In the genomic region with DNA sequence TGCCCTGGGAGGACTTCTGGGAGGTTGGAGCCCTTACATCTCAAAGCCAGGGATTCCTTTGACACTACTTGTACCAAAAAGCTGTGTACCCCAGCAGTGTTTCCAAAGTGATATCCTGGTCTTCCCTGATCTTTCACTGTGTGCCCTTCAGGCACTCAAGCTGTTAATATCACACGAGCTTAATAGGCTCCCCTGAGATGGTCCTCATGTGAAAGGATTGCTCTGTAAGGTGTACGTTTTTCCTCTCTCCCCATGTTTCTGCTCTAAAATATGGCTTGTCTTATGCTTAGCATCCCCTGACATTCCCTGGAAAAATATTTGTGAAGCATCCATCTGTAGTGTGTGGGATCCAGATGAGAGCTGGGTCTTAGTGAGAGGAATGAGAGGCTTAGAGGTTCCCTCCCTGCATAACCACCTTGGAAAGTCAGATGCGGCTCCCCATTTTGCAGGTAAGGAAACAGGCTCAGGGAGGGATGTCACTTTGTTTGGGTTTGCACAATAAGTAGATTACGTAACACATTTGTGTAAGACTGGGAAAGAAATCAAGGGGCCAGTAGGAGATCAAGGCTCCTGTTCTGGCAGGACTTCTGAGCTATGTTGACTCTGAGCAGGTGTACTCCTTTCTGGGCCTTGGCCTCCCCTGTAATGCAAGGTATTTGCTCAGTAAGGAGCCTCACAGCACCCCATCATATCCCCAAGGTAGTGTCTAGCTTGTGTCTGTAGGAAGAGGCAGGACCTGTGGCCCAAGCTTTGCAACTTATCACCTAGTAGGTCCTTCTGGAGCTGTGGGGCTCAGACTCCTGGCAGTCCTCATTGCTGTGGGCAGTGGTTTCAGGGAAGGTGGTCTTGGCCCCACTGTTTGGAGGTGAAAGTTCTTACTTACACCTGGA, we compare ENCODE assay signal across 11 cellular contexts. TPM values are rescaled to one million over a fixed set of nuclear protein-coding genes. Genes with fewer than 3 reads are reported as not detected.
A peak's percentile ranks its signal among the peaks of the same experiment; 100 is the strongest.
DNase-seq lines count a peak whose midpoint lies in the region; ATAC-seq and TF ChIP-seq lines count a peak whose summit lies in the region.
"Had no signal": no experiment of that assay in that cellular context is flagged by ENCODE, and none has a peak within 500 bp of the region (broad histone marks: within the 10 kb centered on the region; RNA-seq: fewer than 3 reads in every experiment).

No MANE protein-coding gene starts in this region.

- H3K9me3 ChIP-seq in Panc1 (ENCODE audit: control insufficient read depth, insufficient read depth, low read depth, low read length) (no peaks in the 10 kb centered on the region), colonic mucosa (no peaks in the 10 kb centered on the region), suprapubic skin (no peaks in the 10 kb centered on the region)

- ATAC-seq in Panc1 (no peak), HG02642 (IDR thresholded peaks at IDR 0.05; ENCODE audit: poor library complexity, unreplicated experiment) (no peak)
- ATAC-seq: activated T-cell treated with anti-CD3 and anti-CD28 coated beads, Interleukin-2, amount 50 U/mL, for 72 hours had no signal

- no peak for DNase-seq in Panc1 (ENCODE audit: low read depth, low spot score)
- no peak for DNase-seq in colonic mucosa
- DNase-seq in mucosa of gallbladder (ENCODE audit: low spot score), result peak; percentile 42
- DNase-seq in suprapubic skin (ENCODE audit: low spot score in 2 of 2), result no peak
- no peak for DNase-seq in NCI-H1436 treated with DMSO at 0.1 percent for 48 hours (lab: John Stamatoyannopoulos, UW)
- DNase-seq in posterior cingulate gyrus, result no peak
- DNase-seq: activated CD4-positive, CD25-positive, alpha-beta regulatory T cell; activated T-cell treated with anti-CD3 and anti-CD28 coated beads, Interleukin-2, amount 50 U/mL, for 72 hours; DMS153; effector CD8-positive, alpha-beta T cell had no signal

- in situ Hi-C loops in Panc1 (cut with HindIII; ENCODE audit: low pct_unique_long_range_greater_than_20kb, low sequenced_read_pairs), result no loop called here

- CTCF ChIA-PET in Panc1 (lab: Charles Lee), result no interaction called here

- TF ChIP-seq CTCF in Panc1 (IDR thresholded peaks at IDR 0.05) (no peak), colonic mucosa (IDR thresholded peaks at IDR 0.05) (no peak), suprapubic skin (IDR thresholded peaks at IDR 0.05) (no peak)

- no peak overlapping the region for H3K4me3 ChIP-seq in Panc1 (ENCODE audit: low read depth in 2 of 2, low read length in 2 of 2)
- H3K4me3 ChIP-seq in colonic mucosa, result no peak overlapping the region
- no peak overlapping the region for H3K4me3 ChIP-seq in suprapubic skin

- 70% methylated on average over 4 of the region's 4 CpGs for WGBS in suprapubic skin

- no peak for TF ChIP-seq EP300 in suprapubic skin (IDR thresholded peaks at IDR 0.05)

- H3K36me3 ChIP-seq in Panc1 (ENCODE audit: control insufficient read depth, insufficient read depth, low read length) (no peaks in the 10 kb centered on the region), colonic mucosa (no peaks in the 10 kb centered on the region), suprapubic skin (no peaks in the 10 kb centered on the region)

- H3K9ac ChIP-seq in colonic mucosa (ENCODE audit: low read depth in 2 of 2, low read length in 2 of 2), result peak overlapping the region; percentile 66 to 88

- intact Hi-C loops in Panc1 (cut with micrococcal nuclease; ENCODE audit: unreplicated experiment) (no loop called here), colonic mucosa (cut with DNase I) (no loop called here), posterior cingulate gyrus (cut with DNase I) (loop anchor here (10.0 kb wide), 1 partner anchor 123 kb away; no protein-coding TSS in a partner anchor)

- peak overlapping the region; percentile 51; the same call in 1 of the 2 replicates for H3K27ac ChIP-seq in Panc1 (ENCODE audit: low read length)
- H3K27ac ChIP-seq in colonic mucosa, result peak overlapping the region; percentile 76
- H3K27ac ChIP-seq in suprapubic skin, result peak overlapping the region; percentile 45

- TF ChIP-seq POLR2A in suprapubic skin (IDR thresholded peaks at IDR 0.05), result no peak

- H3K4me1 ChIP-seq in Panc1 (ENCODE audit: control insufficient read depth, insufficient read depth, low read length) (no peaks in the 10 kb centered on the region; the same call in 1 of the 2 replicates), colonic mucosa (peaks cover 27% of the 10 kb centered on the region), suprapubic skin (peaks cover 33% of the 10 kb centered on the region)

- POLR2A ChIA-PET in Panc1 (lab: Charles Lee), result no interaction called here

- no TSS peak for BruUV-seq in Panc1 (replicated peaks; lab: Mats Ljungman, UMichigan)

- H3K27me3 ChIP-seq in Panc1 (ENCODE audit: control insufficient read depth, insufficient read depth, low read length) (no peaks in the 10 kb centered on the region), colonic mucosa (no peaks in the 10 kb centered on the region), suprapubic skin (no peaks in the 10 kb centered on the region)

RNA-seq across cellular contexts. Expression of gene ACOX2, which starts 0.7 kb away (rescaled TPM):
- total RNA-seq in Panc1 (2021; ENCODE audit: unreplicated experiment) (3.2 TPM), colonic mucosa (10 to 100 TPM; 14.6 to 22.4 TPM), mucosa of gallbladder (19.5 TPM), suprapubic skin (10 to 100 TPM in 1 of 4 donors, 1 to 10 TPM in 3; 5.7 to 12.2 (median 8.5) TPM)
- polyA plus RNA-seq in Panc1 (2012; ENCODE audit: insufficient read length), result 3.3 TPM
- total RNA-seq: activated T-cell treated with anti-CD3 and anti-CD28 coated beads, Interleukin-2, amount 50 U/mL, for 72 hours had no signal

RNA-seq across cellular contexts. Expression of gene FAM107A, which starts 39.5 kb away (rescaled TPM):
- total RNA-seq in Panc1 (2021; ENCODE audit: unreplicated experiment), result 0.08 TPM
- polyA plus RNA-seq in Panc1 (2012; ENCODE audit: insufficient read length), result 0.25 TPM
- 1 to 10 TPM; 2.2 to 5.1 TPM for total RNA-seq in colonic mucosa
- total RNA-seq in mucosa of gallbladder, result 6.4 TPM
- 10 to 100 TPM; 18.1 to 33.4 (median 24.6) TPM for total RNA-seq in suprapubic skin
- total RNA-seq: activated T-cell treated with anti-CD3 and anti-CD28 coated beads, Interleukin-2, amount 50 U/mL, for 72 hours had no signal

RNA-seq across cellular contexts. Expression of gene KCTD6, which starts 45.8 kb away (rescaled TPM):
- 18.3 TPM for total RNA-seq in Panc1 (2021; ENCODE audit: unreplicated experiment)
- 16.8 TPM for polyA plus RNA-seq in Panc1 (2012; ENCODE audit: insufficient read length)
- total RNA-seq in colonic mucosa, result 10 to 100 TPM in 1 of 2 donors, 1 to 10 TPM in 1; 8.1 to 10.2 TPM
- total RNA-seq in mucosa of gallbladder, result 11.0 TPM
- 10 to 100 TPM in 2 of 4 donors, 1 to 10 TPM in 2; 8.0 to 19.2 (median 12.7) TPM for total RNA-seq in suprapubic skin
